Comparison of ENCODE assay signal across 11 cellular contexts in the genomic region with DNA sequence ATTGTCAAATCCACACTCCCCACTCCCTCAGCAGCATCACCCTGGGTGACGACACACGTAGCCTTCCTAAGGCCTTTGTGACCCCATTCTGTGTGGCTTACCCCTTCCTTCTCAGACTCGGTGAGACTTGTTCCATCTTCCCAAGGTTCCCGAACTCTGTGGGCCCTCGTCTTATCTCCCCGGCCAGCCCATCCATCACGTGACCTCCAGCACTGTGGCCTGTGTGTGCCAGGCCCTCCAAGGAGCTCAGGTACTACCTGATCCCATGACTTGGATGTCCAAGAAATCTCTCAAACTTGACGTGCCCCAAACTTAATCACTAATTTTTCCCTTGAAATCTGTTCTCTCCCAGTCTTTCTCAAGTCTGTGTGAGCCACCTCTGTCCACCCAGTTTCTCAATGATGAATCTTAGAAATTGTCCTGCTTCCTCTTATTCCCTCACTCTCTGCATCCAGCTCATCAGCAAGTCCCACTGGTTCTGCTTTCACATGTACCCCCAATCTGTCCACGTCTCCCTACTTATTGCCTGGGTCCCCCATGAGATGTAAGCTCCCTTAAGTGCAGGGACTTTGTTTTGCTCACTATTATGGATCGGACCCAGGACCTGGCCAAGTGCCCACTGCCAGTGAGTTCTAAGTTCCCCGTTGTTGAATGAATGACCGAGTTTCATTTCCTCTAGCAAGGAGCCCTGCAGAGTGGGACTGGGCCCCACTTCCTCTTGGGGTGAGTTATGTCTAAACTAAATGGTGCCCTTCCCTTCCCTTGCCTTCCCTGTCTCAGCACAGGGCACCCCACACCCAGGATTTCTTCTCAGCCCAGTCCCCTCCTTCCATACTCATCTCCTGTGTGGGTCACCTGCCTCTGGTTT.
DNase-seq lines count a peak whose midpoint lies in the region; ATAC-seq and TF ChIP-seq lines count a peak whose summit lies in the region.
"Had no signal": no experiment of that assay in that cellular context is flagged by ENCODE, and none has a peak within 500 bp of the region (broad histone marks: within the 10 kb centered on the region; RNA-seq: fewer than 3 reads in every experiment).

No MANE protein-coding gene starts in this region.

- no peak overlapping the region for H3K4me3 ChIP-seq in body of pancreas

- TF ChIP-seq CTCF in body of pancreas (IDR thresholded peaks at IDR 0.05) = no peak

- CTCF ChIA-PET in HEK293T (lab: Yijun Ruan, JAX) = no interaction called here

- no peak for TF ChIP-seq POLR2A in body of pancreas (IDR thresholded peaks at IDR 0.05)

- peak overlapping the region; percentile 6 for H3K27ac Mint-ChIP-seq in T-helper 2 cell treated with Interferon-gamma antibody and Interleukin-4, amounts not matched to agents 5 μg/mL and 100 μg/mL, for 36 hours

- no peaks in the 10 kb centered on the region for H3K36me3 Mint-ChIP-seq in T-helper 2 cell treated with Interferon-gamma antibody and Interleukin-4, amounts not matched to agents 5 μg/mL and 100 μg/mL, for 36 hours (ENCODE audit: low read depth)

- POLR2A ChIA-PET in HEK293T (lab: Yijun Ruan, JAX) = no interaction called here

- peaks cover 9% of the 10 kb centered on the region for H3K4me1 ChIP-seq in body of pancreas

- H3K27ac ChIP-seq in body of pancreas = no peak overlapping the region
- H3K27ac ChIP-seq: 22Rv1 had no signal

- no peak for DNase-seq in T-helper 2 cell treated with Interferon-gamma antibody and Interleukin-4, amounts not matched to agents 5 μg/mL and 100 μg/mL, for 36 hours (ENCODE audit: low spot score)
- DNase-seq in T-helper 2 cell (no peak), body of pancreas (peak in 1 of 4 donors; percentile 38), superior temporal gyrus (ENCODE audit: extremely low spot score) (peak; percentile 21), HEK293T (ENCODE audit: extremely low spot score) (no peak), OCI-M1 (lab: John Stamatoyannopoulos, UW) (no peak)
- DNase-seq in stimulated activated naive CD4-positive, alpha-beta T cell treated with Interleukin-2 at 50 U/mL for 16 hours (lab: John Stamatoyannopoulos, UW) = no peak
- DNase-seq: activated T-cell treated with anti-CD3 and anti-CD28 coated beads, Interleukin-2, amount 50 U/mL, for 4 hours; SHP77 had no signal

- WGBS in body of pancreas, 2 donors = 81 to 83% methylated on average over 12 of the region's 12 CpGs

- H3K4me3 Mint-ChIP-seq in T-helper 2 cell treated with Interferon-gamma antibody and Interleukin-4, amounts not matched to agents 5 μg/mL and 100 μg/mL, for 36 hours = no peak overlapping the region
- H3K4me3 Mint-ChIP-seq: activated T-cell treated with anti-CD3 and anti-CD28 coated beads, Interleukin-2, amount 50 U/mL, for 4 hours had no signal

- no peaks in the 10 kb centered on the region for H3K9me3 Mint-ChIP-seq in T-helper 2 cell treated with Interferon-gamma antibody and Interleukin-4, amounts not matched to agents 5 μg/mL and 100 μg/mL, for 36 hours
- H3K9me3 Mint-ChIP-seq: activated T-cell treated with anti-CD3 and anti-CD28 coated beads, Interleukin-2, amount 50 U/mL, for 4 hours had no signal

- ATAC-seq in HG03196 (IDR thresholded peaks at IDR 0.05; ENCODE audit: unreplicated experiment) = peak; percentile 71
- peak; percentile 24 for ATAC-seq in body of pancreas
- ATAC-seq: activated T-cell treated with anti-CD3 and anti-CD28 coated beads, Interleukin-2, amount 50 U/mL, for 4 hours had no signal

- no peaks in the 10 kb centered on the region for H3K9me3 ChIP-seq in body of pancreas

- intact Hi-C loops in body of pancreas (cut with DNase I) = no loop called here

- H3K4me1 Mint-ChIP-seq in T-helper 2 cell treated with Interferon-gamma antibody and Interleukin-4, amounts not matched to agents 5 μg/mL and 100 μg/mL, for 36 hours (ENCODE audit: low read depth) = peaks cover 13% of the 10 kb centered on the region

- H3K27me3 ChIP-seq in body of pancreas = no peaks in the 10 kb centered on the region

- H3K36me3 ChIP-seq in body of pancreas (replicated peaks in 1 of 2; ENCODE audit: insufficient read depth in 1 of 2, low read depth in 2 of 2) = no peaks in the 10 kb centered on the region

- peaks cover 2% of the 10 kb centered on the region for H3K27me3 Mint-ChIP-seq in T-helper 2 cell treated with Interferon-gamma antibody and Interleukin-4, amounts not matched to agents 5 μg/mL and 100 μg/mL, for 36 hours (ENCODE audit: low read depth)

TF ChIP-seq in HEK293T, 16 proteins besides CTCF, POLR2A, EP300 and RAD21:
- TF ChIP-seq BHLHE40 (IDR thresholded peaks at IDR 0.05; ENCODE audit: borderline replicate concordance) = no peak
